20 cellular contexts compared by ENCODE assay signal in genomic region chr15:96312641-96313335, GRCh38. TPM values are rescaled to one million over a fixed set of nuclear protein-coding genes. Genes with fewer than 3 reads are reported as not detected.
DNase-seq lines count a peak whose midpoint lies in the region; ATAC-seq and TF ChIP-seq lines count a peak whose summit lies in the region.
"Had no signal": no experiment of that assay in that cellular context is flagged by ENCODE, and none has a peak within 500 bp of the region (broad histone marks: within the 10 kb centered on the region; RNA-seq: fewer than 3 reads in every experiment).

No MANE protein-coding gene starts in this region.

- H3K4me3 ChIP-seq in GM23248, result no peak overlapping the region
- H3K4me3 ChIP-seq: body of pancreas, colonic mucosa had no signal

- CTCF ChIA-PET in RWPE1 (lab: Yijun Ruan, JAX), result no interaction called here

- H4K20me1 ChIP-seq in GM23248 (ENCODE audit: insufficient read depth), result no peaks in the 10 kb centered on the region

- intact Hi-C loops in sciatic nerve (cut with DNase I) (no loop called here), left colon (cut with DNase I, micrococcal nuclease) (no loop called here)

- H3K79me2 ChIP-seq in GM23248 (ENCODE audit: insufficient read depth), result no peaks in the 10 kb centered on the region

- TF ChIP-seq CTCF in RWPE1 (conservative IDR thresholded peaks at IDR 0.05; ENCODE audit: low read depth), result no peak

- DNase-seq in GM23248 (peak; percentile 79), RWPE1 (ENCODE audit: low spot score) (peak; percentile 62), fibroblast of peridontal ligament (ENCODE audit: extremely low read depth) (peak; percentile 57), sciatic nerve (ENCODE audit: low spot score) (no peak), midbrain (lab: John Stamatoyannopoulos, UW) (no peak), SIG-M5 treated with dmso at 0.1 percent for 504 hours (lab: John Stamatoyannopoulos, UW; ENCODE audit: unreplicated experiment) (no peak), left colon (no peak)
- DNase-seq: activated CD4-positive, alpha-beta T cell treated with anti-CD3 and anti-CD28 coated beads, Interleukin-2, amount 50 U/mL, for 4 hours; activated CD8-positive, alpha-beta memory T cell treated with anti-CD3 and anti-CD28 coated beads, Interleukin-2, amount 50 U/mL, for 48 hours; activated naive CD8-positive, alpha-beta T cell treated with anti-CD3 and anti-CD28 coated beads, Interleukin-2, amount 10 ng/mL, durations not matched to agents 7 days and 5 days; body of pancreas; colonic mucosa; DMS79 treated with DMSO at 0.1 percent for 48 hours; NCI-H187; NCI-H748 treated with DMSO at 0.1 percent for 48 hours; retina; SIG-M5; T-helper 17 cell had no signal

- H3K27ac ChIP-seq in GM23248 (no peak overlapping the region), RWPE1 (no peak overlapping the region)
- H3K27ac ChIP-seq: body of pancreas, colonic mucosa had no signal

- in situ Hi-C loops in GM23248 (cut with MboI), result no loop called here

- ATAC-seq in sciatic nerve (peak; percentile 40), GM21423 (IDR thresholded peaks at IDR 0.05; ENCODE audit: unreplicated experiment) (no peak), left colon (no peak)
- ATAC-seq: body of pancreas, T-helper 17 cell had no signal

- H3K4me1 ChIP-seq in GM23248 (ENCODE audit: insufficient read depth), result peaks cover 11% of the 10 kb centered on the region
- H3K4me1 ChIP-seq: body of pancreas, colonic mucosa had no signal

- no peak overlapping the region for H2AFZ ChIP-seq in GM23248

- H3K27me3 ChIP-seq in GM23248 (replicated peaks; ENCODE audit: insufficient read depth), result no peaks in the 10 kb centered on the region
- H3K27me3 ChIP-seq: body of pancreas, colonic mucosa had no signal

- WGBS in GM23248 (ENCODE audit: low coverage in 1 of 2, low lambda C conversion rate in 2 of 2, missing lambda C conversion rate in 2 of 2), 2 experiments, result 65 to 73% methylated on average over 4 of the region's 4 CpGs

- no peaks in the 10 kb centered on the region for H3K9me3 ChIP-seq in GM23248 (ENCODE audit: low read depth)
- H3K9me3 ChIP-seq: body of pancreas, colonic mucosa had no signal

- H3K4me2 ChIP-seq in GM23248 (ENCODE audit: unreplicated experiment), result peak overlapping the region; percentile 19

- H3F3A ChIP-seq in GM23248 (ENCODE audit: insufficient read depth), result peaks cover 11% of the 10 kb centered on the region; the same call in 1 of the 2 replicates

- POLR2A ChIA-PET in RWPE1 (lab: Yijun Ruan, JAX; ENCODE audit: low non-redundant PET), result no interaction called here

- H3K9me2 ChIP-seq in GM23248 (ENCODE audit: insufficient read depth), result no peaks in the 10 kb centered on the region

- no peak overlapping the region for H3K9ac ChIP-seq in GM23248

- H3K36me3 ChIP-seq in GM23248 (ENCODE audit: low read depth), result no peaks in the 10 kb centered on the region
- H3K36me3 ChIP-seq: colonic mucosa had no signal

RNA-seq across cellular contexts. Expression of gene NR2F2, which starts 17.7 kb away (rescaled TPM):
- total RNA-seq in GM23248 (2014; rRNA removed; shearing (Covaris generic)), result 5.9 and 7.3 TPM in 2 replicates
- polyA plus RNA-seq in GM23248 (2016; fragmentation: Nextera tagmentation; extraction: Ambion mirVana), result 23.8 and 25.1 TPM in 2 replicates
- total RNA-seq in sciatic nerve, result 242 TPM
- total RNA-seq in left colon, result 10 to 100 TPM; 24.9 to 35.3 TPM
- total RNA-seq: activated naive CD8-positive, alpha-beta T cell treated with anti-CD3 and anti-CD28 coated beads, Interleukin-2, amount 10 ng/mL, durations not matched to agents 7 days and 5 days; OCI-LY7; T-helper 17 cell had no signal

Comparison
In these comparisons a context has a peak if more than half of its experiments do, and no peak if none do; other contexts are left out.
1. DNase-seq: peak in GM23248 (single experiment), RWPE1 (single experiment) and fibroblast of peridontal ligament (single experiment); none in sciatic nerve (single experiment), midbrain (single experiment), SIG-M5 treated with dmso at 0.1 percent for 504 hours (single experiment) and left colon (0 of 2).